2 cellular contexts compared by ENCODE assay signal in the genomic region with DNA sequence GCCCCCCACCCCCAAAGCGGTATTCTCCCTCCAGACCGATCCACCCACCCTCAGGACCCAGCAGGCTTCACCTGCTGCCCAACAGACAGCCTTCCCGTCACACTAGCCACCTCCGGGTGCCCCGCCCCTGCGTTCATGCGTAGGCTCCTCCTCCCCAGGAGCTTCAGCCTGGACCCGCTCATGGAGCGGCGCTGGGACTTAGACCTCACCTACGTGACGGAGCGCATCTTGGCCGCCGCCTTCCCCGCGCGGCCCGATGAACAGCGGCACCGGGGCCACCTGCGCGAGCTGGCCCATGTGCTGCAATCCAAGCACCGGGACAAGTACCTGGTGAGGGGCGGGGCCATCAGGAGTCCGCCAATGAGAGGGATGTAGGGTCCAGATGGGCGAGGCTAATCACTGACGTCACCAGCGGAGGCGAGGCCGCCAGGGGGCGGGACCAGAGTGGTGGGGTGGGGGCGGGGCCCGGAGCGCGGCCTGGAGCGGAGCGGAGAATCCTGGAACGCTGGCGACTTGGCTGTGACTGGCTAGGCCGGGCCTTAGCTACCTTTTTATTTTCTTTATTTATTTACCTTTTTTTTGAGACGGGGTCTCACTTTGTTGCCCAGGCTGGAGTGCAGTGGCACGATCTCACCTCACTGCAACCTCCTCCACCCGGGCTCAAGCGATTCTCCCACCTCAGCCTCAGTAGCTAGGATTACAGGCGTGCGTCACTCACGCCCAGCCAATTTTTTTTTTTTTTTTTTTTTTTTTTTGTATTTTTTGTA.
A peak's percentile ranks its signal among the peaks of the same experiment; 100 is the strongest.
TF ChIP-seq lines count a peak whose summit lies in the region.

No MANE protein-coding gene starts in this region.

TF ChIP-seq in GM12891, 5 proteins besides CTCF, POLR2A, EP300 and RAD21:
- TF ChIP-seq PAX5 (IDR thresholded peaks at IDR 0.05; ENCODE audit: insufficient read depth, low read length, severe bottlenecking) (no peak), POLR2AphosphoS5 (IDR thresholded peaks at IDR 0.05; ENCODE audit: low read depth, low read length) (no peak), SPI1 (IDR thresholded peaks at IDR 0.05; ENCODE audit: low read depth, low read length) (no peak), TAF1 (IDR thresholded peaks at IDR 0.05; ENCODE audit: low read depth, low read length) (no peak), POU2F2 (IDR thresholded peaks at IDR 0.05; ENCODE audit: low read depth, low read length) (no peak)

TF ChIP-seq in GM12878, 131 proteins besides CTCF, POLR2A, EP300 and RAD21 (continues in another document):
- TF ChIP-seq, protein P1, sequence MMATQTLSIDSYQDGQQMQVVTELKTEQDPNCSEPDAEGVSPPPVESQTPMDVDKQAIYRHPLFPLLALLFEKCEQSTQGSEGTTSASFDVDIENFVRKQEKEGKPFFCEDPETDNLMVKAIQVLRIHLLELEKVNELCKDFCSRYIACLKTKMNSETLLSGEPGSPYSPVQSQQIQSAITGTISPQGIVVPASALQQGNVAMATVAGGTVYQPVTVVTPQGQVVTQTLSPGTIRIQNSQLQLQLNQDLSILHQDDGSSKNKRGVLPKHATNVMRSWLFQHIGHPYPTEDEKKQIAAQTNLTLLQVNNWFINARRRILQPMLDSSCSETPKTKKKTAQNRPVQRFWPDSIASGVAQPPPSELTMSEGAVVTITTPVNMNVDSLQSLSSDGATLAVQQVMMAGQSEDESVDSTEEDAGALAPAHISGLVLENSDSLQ (IDR thresholded peaks at IDR 0.05): no peak
- TF ChIP-seq LARP7 (IDR thresholded peaks at IDR 0.05): no peak; the same call in 1 of the 2 replicates
- TF ChIP-seq ZNF274 (IDR thresholded peaks at IDR 0.05; ENCODE audit: insufficient read depth, insufficient read length): no peak
- no peak for TF ChIP-seq CBFB (IDR thresholded peaks at IDR 0.05; ENCODE audit: low read depth)
- TF ChIP-seq KDM1A (IDR thresholded peaks at IDR 0.05; ENCODE audit: borderline replicate concordance): no peak
- no peak for TF ChIP-seq DPF2 (IDR thresholded peaks at IDR 0.05)
- TF ChIP-seq SMC3 (IDR thresholded peaks at IDR 0.05; ENCODE audit: borderline replicate concordance, low read length): no peak
- no peak for TF ChIP-seq ZNF207 (IDR thresholded peaks at IDR 0.05; ENCODE audit: borderline replicate concordance)
- no peak for TF ChIP-seq EZH2 (IDR thresholded peaks at IDR 0.05; ENCODE audit: borderline replicate concordance, control insufficient read depth, low read depth, low read length)
- TF ChIP-seq NFXL1 (IDR thresholded peaks at IDR 0.05; ENCODE audit: borderline replicate concordance): no peak
- TF ChIP-seq ASH2L (IDR thresholded peaks at IDR 0.05; ENCODE audit: borderline replicate concordance, low read depth): no peak
- no peak for TF ChIP-seq IKZF2 (IDR thresholded peaks at IDR 0.05)
- no peak for TF ChIP-seq ZNF384 (IDR thresholded peaks at IDR 0.05; ENCODE audit: borderline replicate concordance, low read depth, low read length)
- 0 out of 2 replicates have a peak, but pooled peaks have one; percentile 72 for TF ChIP-seq HDGF (IDR thresholded peaks at IDR 0.05)
- TF ChIP-seq, protein P2, sequence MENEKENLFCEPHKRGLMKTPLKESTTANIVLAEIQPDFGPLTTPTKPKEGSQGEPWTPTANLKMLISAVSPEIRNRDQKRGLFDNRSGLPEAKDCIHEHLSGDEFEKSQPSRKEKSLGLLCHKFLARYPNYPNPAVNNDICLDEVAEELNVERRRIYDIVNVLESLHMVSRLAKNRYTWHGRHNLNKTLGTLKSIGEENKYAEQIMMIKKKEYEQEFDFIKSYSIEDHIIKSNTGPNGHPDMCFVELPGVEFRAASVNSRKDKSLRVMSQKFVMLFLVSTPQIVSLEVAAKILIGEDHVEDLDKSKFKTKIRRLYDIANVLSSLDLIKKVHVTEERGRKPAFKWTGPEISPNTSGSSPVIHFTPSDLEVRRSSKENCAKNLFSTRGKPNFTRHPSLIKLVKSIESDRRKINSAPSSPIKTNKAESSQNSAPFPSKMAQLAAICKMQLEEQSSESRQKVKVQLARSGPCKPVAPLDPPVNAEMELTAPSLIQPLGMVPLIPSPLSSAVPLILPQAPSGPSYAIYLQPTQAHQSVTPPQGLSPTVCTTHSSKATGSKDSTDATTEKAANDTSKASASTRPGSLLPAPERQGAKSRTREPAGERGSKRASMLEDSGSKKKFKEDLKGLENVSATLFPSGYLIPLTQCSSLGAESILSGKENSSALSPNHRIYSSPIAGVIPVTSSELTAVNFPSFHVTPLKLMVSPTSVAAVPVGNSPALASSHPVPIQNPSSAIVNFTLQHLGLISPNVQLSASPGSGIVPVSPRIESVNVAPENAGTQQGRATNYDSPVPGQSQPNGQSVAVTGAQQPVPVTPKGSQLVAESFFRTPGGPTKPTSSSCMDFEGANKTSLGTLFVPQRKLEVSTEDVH (IDR thresholded peaks at IDR 0.05; ENCODE audit: low read depth, partially characterized antibody): no peak
- no peak for TF ChIP-seq TARDBP (IDR thresholded peaks at IDR 0.05; ENCODE audit: borderline replicate concordance)
- no peak for TF ChIP-seq POLR2AphosphoS5 (IDR thresholded peaks at IDR 0.05; ENCODE audit: low read length)
- TF ChIP-seq, protein P3, sequence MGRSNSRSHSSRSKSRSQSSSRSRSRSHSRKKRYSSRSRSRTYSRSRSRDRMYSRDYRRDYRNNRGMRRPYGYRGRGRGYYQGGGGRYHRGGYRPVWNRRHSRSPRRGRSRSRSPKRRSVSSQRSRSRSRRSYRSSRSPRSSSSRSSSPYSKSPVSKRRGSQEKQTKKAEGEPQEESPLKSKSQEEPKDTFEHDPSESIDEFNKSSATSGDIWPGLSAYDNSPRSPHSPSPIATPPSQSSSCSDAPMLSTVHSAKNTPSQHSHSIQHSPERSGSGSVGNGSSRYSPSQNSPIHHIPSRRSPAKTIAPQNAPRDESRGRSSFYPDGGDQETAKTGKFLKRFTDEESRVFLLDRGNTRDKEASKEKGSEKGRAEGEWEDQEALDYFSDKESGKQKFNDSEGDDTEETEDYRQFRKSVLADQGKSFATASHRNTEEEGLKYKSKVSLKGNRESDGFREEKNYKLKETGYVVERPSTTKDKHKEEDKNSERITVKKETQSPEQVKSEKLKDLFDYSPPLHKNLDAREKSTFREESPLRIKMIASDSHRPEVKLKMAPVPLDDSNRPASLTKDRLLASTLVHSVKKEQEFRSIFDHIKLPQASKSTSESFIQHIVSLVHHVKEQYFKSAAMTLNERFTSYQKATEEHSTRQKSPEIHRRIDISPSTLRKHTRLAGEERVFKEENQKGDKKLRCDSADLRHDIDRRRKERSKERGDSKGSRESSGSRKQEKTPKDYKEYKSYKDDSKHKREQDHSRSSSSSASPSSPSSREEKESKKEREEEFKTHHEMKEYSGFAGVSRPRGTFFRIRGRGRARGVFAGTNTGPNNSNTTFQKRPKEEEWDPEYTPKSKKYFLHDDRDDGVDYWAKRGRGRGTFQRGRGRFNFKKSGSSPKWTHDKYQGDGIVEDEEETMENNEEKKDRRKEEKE (IDR thresholded peaks at IDR 0.05): no peak
- TF ChIP-seq CHD2 (IDR thresholded peaks at IDR 0.05; ENCODE audit: borderline replicate concordance, low read depth, low read length): 0 out of 2 replicates have a peak, but pooled peaks have one; percentile 26
- no peak for TF ChIP-seq TBL1XR1 (IDR thresholded peaks at IDR 0.05; ENCODE audit: low read depth, low read length)
- TF ChIP-seq, protein P4, sequence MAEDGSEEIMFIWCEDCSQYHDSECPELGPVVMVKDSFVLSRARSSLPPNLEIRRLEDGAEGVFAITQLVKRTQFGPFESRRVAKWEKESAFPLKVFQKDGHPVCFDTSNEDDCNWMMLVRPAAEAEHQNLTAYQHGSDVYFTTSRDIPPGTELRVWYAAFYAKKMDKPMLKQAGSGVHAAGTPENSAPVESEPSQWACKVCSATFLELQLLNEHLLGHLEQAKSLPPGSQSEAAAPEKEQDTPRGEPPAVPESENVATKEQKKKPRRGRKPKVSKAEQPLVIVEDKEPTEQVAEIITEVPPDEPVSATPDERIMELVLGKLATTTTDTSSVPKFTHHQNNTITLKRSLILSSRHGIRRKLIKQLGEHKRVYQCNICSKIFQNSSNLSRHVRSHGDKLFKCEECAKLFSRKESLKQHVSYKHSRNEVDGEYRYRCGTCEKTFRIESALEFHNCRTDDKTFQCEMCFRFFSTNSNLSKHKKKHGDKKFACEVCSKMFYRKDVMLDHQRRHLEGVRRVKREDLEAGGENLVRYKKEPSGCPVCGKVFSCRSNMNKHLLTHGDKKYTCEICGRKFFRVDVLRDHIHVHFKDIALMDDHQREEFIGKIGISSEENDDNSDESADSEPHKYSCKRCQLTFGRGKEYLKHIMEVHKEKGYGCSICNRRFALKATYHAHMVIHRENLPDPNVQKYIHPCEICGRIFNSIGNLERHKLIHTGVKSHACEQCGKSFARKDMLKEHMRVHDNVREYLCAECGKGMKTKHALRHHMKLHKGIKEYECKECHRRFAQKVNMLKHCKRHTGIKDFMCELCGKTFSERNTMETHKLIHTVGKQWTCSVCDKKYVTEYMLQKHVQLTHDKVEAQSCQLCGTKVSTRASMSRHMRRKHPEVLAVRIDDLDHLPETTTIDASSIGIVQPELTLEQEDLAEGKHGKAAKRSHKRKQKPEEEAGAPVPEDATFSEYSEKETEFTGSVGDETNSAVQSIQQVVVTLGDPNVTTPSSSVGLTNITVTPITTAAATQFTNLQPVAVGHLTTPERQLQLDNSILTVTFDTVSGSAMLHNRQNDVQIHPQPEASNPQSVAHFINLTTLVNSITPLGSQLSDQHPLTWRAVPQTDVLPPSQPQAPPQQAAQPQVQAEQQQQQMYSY (CRISPR knock-in tag; IDR thresholded peaks at IDR 0.05): no peak
- TF ChIP-seq ATF7 (IDR thresholded peaks at IDR 0.05; ENCODE audit: low read depth): peak; percentile 95
- TF ChIP-seq BHLHE40 (IDR thresholded peaks at IDR 0.05; ENCODE audit: borderline replicate concordance in 1 of 2, low read depth in 2 of 2, low read length in 1 of 2): 0 out of 4 replicates have a peak, but pooled peaks of 1 of the 2 experiments have one; percentile 3
- no peak for TF ChIP-seq FOXM1 (IDR thresholded peaks at IDR 0.05; ENCODE audit: low read depth, low read length)
- TF ChIP-seq SIN3A (IDR thresholded peaks at IDR 0.05; ENCODE audit: low read depth, low read length): 0 out of 2 replicates have a peak, but pooled peaks have one; percentile 19
- TF ChIP-seq, protein P5, sequence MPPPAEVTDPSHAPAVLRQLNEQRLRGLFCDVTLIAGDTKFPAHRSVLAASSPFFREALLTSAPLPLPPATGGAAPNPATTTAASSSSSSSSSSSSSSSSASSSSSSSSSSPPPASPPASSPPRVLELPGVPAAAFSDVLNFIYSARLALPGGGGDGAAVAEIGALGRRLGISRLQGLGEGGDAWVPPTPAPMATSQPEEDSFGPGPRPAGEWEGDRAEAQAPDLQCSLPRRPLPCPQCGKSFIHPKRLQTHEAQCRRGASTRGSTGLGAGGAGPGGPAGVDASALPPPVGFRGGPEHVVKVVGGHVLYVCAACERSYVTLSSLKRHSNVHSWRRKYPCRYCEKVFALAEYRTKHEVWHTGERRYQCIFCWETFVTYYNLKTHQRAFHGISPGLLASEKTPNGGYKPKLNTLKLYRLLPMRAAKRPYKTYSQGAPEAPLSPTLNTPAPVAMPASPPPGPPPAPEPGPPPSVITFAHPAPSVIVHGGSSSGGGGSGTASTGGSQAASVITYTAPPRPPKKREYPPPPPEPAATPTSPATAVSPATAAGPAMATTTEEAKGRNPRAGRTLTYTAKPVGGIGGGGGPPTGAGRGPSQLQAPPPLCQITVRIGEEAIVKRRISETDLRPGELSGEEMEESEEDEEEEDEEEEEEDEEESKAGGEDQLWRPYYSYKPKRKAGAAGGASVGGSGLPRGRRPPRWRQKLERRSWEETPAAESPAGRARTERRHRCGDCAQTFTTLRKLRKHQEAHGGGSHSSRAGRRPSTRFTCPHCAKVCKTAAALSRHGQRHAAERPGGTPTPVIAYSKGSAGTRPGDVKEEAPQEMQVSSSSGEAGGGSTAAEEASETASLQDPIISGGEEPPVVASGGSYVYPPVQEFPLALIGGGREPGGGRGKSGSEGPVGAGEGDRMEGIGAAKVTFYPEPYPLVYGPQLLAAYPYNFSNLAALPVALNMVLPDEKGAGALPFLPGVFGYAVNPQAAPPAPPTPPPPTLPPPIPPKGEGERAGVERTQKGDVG (CRISPR knock-in tag; IDR thresholded peaks at IDR 0.05): no peak
- no peak for TF ChIP-seq HDAC6 (IDR thresholded peaks at IDR 0.05; ENCODE audit: unreplicated experiment)
- no peak for TF ChIP-seq NFIC (IDR thresholded peaks at IDR 0.05; ENCODE audit: low read depth, low read length)
- TF ChIP-seq CEBPB (IDR thresholded peaks at IDR 0.05; ENCODE audit: borderline replicate concordance in 1 of 2, low read depth in 2 of 2, low read length in 2 of 2): no peak
- no peak for TF ChIP-seq ZNF217 (IDR thresholded peaks at IDR 0.05)
- TF ChIP-seq RBBP5 (conservative IDR thresholded peaks at IDR 0.05): no peak
- TF ChIP-seq, protein P6, sequence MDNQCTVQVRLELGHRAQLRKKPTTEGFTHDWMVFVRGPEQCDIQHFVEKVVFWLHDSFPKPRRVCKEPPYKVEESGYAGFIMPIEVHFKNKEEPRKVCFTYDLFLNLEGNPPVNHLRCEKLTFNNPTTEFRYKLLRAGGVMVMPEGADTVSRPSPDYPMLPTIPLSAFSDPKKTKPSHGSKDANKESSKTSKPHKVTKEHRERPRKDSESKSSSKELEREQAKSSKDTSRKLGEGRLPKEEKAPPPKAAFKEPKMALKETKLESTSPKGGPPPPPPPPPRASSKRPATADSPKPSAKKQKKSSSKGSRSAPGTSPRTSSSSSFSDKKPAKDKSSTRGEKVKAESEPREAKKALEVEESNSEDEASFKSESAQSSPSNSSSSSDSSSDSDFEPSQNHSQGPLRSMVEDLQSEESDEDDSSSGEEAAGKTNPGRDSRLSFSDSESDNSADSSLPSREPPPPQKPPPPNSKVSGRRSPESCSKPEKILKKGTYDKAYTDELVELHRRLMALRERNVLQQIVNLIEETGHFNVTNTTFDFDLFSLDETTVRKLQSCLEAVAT (IDR thresholded peaks at IDR 0.05): 0 out of 2 replicates have a peak, but pooled peaks have one; percentile 41
- TF ChIP-seq, protein P7, sequence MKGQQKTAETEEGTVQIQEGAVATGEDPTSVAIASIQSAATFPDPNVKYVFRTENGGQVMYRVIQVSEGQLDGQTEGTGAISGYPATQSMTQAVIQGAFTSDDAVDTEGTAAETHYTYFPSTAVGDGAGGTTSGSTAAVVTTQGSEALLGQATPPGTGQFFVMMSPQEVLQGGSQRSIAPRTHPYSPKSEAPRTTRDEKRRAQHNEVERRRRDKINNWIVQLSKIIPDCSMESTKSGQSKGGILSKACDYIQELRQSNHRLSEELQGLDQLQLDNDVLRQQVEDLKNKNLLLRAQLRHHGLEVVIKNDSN (IDR thresholded peaks at IDR 0.05; ENCODE audit: borderline replicate concordance, extremely low read length, insufficient read depth, low read depth, low read length): no peak
- TF ChIP-seq RB1 (IDR thresholded peaks at IDR 0.05; ENCODE audit: borderline replicate concordance): no peak
- no peak for TF ChIP-seq MXI1 (IDR thresholded peaks at IDR 0.05; ENCODE audit: low read depth, low read length)
